Comparison of ENCODE assay signal across 16 cellular contexts in genomic region chr1:1537626-1538250, GRCh38. TPM values are rescaled to one million over a fixed set of nuclear protein-coding genes. Genes with fewer than 3 reads are reported as not detected.
"Had no signal": no experiment of that assay in that cellular context is flagged by ENCODE, and none has a peak within 500 bp of the region (broad histone marks: within the 10 kb centered on the region; RNA-seq: fewer than 3 reads in every experiment).

No MANE protein-coding gene starts in this region.

- H3K27me3 Mint-ChIP-seq: activated CD4-positive, alpha-beta T cell treated with anti-CD3 and anti-CD28 coated beads for 36 hours; activated naive CD8-positive, alpha-beta T cell treated with anti-CD3 and anti-CD28 coated beads, Interleukin-2, amount 10 ng/mL, durations not matched to agents 7 days and 5 days had no signal

- DNase-seq: activated CD4-positive, alpha-beta T cell treated with anti-CD3 and anti-CD28 coated beads for 36 hours; activated CD4-positive, alpha-beta T cell treated with anti-CD3 and anti-CD28 coated beads, Interleukin-2, amount 50 U/mL, for 48 hours; activated naive CD8-positive, alpha-beta T cell treated with anti-CD3 and anti-CD28 coated beads, Interleukin-2, amount 10 ng/mL, durations not matched to agents 7 days and 5 days; body of pancreas; gastrocnemius medialis; heart right ventricle; left lung; psoas muscle; stimulated activated naive CD8-positive, alpha-beta T cell treated with anti-CD3 and anti-CD28 coated beads, Interleukin-15, Interleukin-2, amounts not matched to agents 100 U/mL and 50 U/mL, for 24 hours; uterus had no signal

- H3K4me3 Mint-ChIP-seq: activated CD4-positive, alpha-beta T cell treated with anti-CD3 and anti-CD28 coated beads for 36 hours; activated naive CD8-positive, alpha-beta T cell treated with anti-CD3 and anti-CD28 coated beads, Interleukin-2, amount 10 ng/mL, durations not matched to agents 7 days and 5 days; T-helper 2 cell treated with Interferon-gamma antibody and Interleukin-4, amounts not matched to agents 5 μg/mL and 100 μg/mL, for 36 hours had no signal

- H3K9me3 ChIP-seq: body of pancreas, gastrocnemius medialis, heart right ventricle, left lung, psoas muscle, uterus had no signal

- H3K9me3 Mint-ChIP-seq: activated naive CD8-positive, alpha-beta T cell treated with anti-CD3 and anti-CD28 coated beads, Interleukin-2, amount 10 ng/mL, durations not matched to agents 7 days and 5 days; T-helper 2 cell treated with Interferon-gamma antibody and Interleukin-4, amounts not matched to agents 5 μg/mL and 100 μg/mL, for 36 hours; WTC11 had no signal

- H3K27me3 ChIP-seq: body of pancreas, gastrocnemius medialis, tibial nerve, uterus had no signal

- H3K27ac Mint-ChIP-seq: activated CD4-positive, alpha-beta T cell treated with anti-CD3 and anti-CD28 coated beads for 36 hours; activated naive CD8-positive, alpha-beta T cell treated with anti-CD3 and anti-CD28 coated beads, Interleukin-2, amount 10 ng/mL, durations not matched to agents 7 days and 5 days; T-helper 2 cell treated with Interferon-gamma antibody and Interleukin-4, amounts not matched to agents 5 μg/mL and 100 μg/mL, for 36 hours; WTC11 had no signal

- ATAC-seq: activated CD4-positive, alpha-beta T cell treated with anti-CD3 and anti-CD28 coated beads for 36 hours; body of pancreas; gastrocnemius medialis; heart right ventricle; left lung; psoas muscle; right cardiac atrium; stimulated activated naive CD8-positive, alpha-beta T cell treated with anti-CD3 and anti-CD28 coated beads, Interleukin-15, Interleukin-2, amounts not matched to agents 100 U/mL and 50 U/mL, for 24 hours; WTC11 had no signal

- H3K27ac ChIP-seq: body of pancreas, coronary artery, heart right ventricle, left lung, tibial nerve had no signal

- H3K4me3 ChIP-seq: body of pancreas, coronary artery, gastrocnemius medialis, heart right ventricle, left lung, psoas muscle, tibial nerve, uterus had no signal

- H3K36me3 ChIP-seq: uterus had no signal

- H3K4me1 Mint-ChIP-seq: activated CD4-positive, alpha-beta T cell treated with anti-CD3 and anti-CD28 coated beads for 36 hours; activated naive CD8-positive, alpha-beta T cell treated with anti-CD3 and anti-CD28 coated beads, Interleukin-2, amount 10 ng/mL, durations not matched to agents 7 days and 5 days had no signal

RNA-seq across cellular contexts. Expression of gene TMEM240, which starts 2.7 kb away (rescaled TPM):
- total RNA-seq: mononuclear cell had no signal
